Comparison of ENCODE assay signal across 8 cellular contexts in the genomic region with DNA sequence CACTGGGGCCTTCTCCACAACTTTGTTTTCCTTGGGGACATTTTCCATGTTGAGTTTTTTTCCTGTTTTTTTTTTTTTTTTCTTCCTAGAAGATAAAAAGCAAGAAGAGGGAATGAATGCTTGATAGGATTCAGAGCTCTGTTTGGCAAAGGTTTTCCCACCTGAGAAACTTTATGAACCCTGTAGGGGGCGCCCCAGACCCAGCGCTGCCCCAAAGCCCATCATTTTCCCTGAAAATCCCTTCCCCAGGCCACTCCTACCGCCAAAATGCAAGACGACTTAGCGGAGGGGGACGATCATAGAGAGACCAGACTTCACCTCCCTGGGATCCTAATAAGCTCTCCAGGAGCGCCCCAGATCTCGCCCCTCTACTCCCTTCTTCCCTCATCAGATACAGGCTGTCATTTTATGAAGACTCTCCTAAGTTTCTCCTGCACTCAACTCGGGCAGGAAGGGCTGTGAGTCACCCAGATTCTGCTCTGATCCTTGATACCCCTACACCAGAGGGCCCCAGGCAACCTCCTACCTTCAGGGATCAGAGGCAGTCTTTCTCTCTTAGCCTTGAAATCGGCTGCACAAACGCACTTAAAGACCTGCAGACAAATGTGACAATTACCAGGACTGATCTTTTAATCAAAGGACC. TPM values are rescaled to one million over a fixed set of nuclear protein-coding genes. Genes with fewer than 3 reads are reported as not detected.
DNase-seq lines count a peak whose midpoint lies in the region; ATAC-seq and TF ChIP-seq lines count a peak whose summit lies in the region.

No MANE protein-coding gene starts in this region.

- H3K79me2 ChIP-seq in neural progenitor cell (ENCODE audit: low read depth): no peaks in the 10 kb centered on the region

- H3K9me3 ChIP-seq in neural progenitor cell (ENCODE audit: low read depth): peaks cover 18% of the 10 kb centered on the region

- H3K27me3 Mint-ChIP-seq in neural progenitor cell (ENCODE audit: insufficient read depth, low read depth): peaks cover 3% of the 10 kb centered on the region

- no peaks in the 10 kb centered on the region for H3K4me1 ChIP-seq in neural progenitor cell

- no peak overlapping the region for H2AFZ ChIP-seq in neural progenitor cell (replicated peaks)

- no peaks in the 10 kb centered on the region for H3F3A ChIP-seq in neural progenitor cell (ENCODE audit: low read depth)

- no peak overlapping the region for H3K4me2 ChIP-seq in neural progenitor cell

- peak overlapping the region; percentile 29 for H3K4me3 ChIP-seq in neural progenitor cell

- ATAC-seq in HG02571 (IDR thresholded peaks at IDR 0.05; ENCODE audit: unreplicated experiment) (no peak), HG03342 (IDR thresholded peaks at IDR 0.05; ENCODE audit: unreplicated experiment) (no peak)

- H3K36me3 Mint-ChIP-seq in neural progenitor cell: no peaks in the 10 kb centered on the region

- peak; percentile 46 for TF ChIP-seq CTCF in neural progenitor cell (IDR thresholded peaks at IDR 0.05)

- peaks cover 4% of the 10 kb centered on the region for H3K4me1 Mint-ChIP-seq in neural progenitor cell

- H3K9me3 Mint-ChIP-seq in neural progenitor cell: peaks cover 5% of the 10 kb centered on the region

- H4K20me1 ChIP-seq in neural progenitor cell (ENCODE audit: low read depth): no peaks in the 10 kb centered on the region

- no peak overlapping the region for H3K9ac ChIP-seq in neural progenitor cell

- DNase-seq in ELF-1 (ENCODE audit: low read depth, low spot score) (peak; percentile 31), M059J (ENCODE audit: low read depth) (peak; percentile 4), anterior cingulate cortex (lab: John Stamatoyannopoulos, UW) (peak in 33 of 58 donors; percentile 0 to 51 (median 4)), neural progenitor cell (ENCODE audit: low spot score) (peak; percentile 31), GDM1 (lab: John Stamatoyannopoulos, UW) (no peak), kidney glomerular epithelial cell (lab: John Stamatoyannopoulos, UW) (no peak)

- peak overlapping the region; percentile 96 for H3K4me3 Mint-ChIP-seq in neural progenitor cell

- no peak overlapping the region for H3K27ac Mint-ChIP-seq in neural progenitor cell

- H3K27ac ChIP-seq in neural progenitor cell: no peak overlapping the region

- no peaks in the 10 kb centered on the region for H3K36me3 ChIP-seq in neural progenitor cell

- no peaks in the 10 kb centered on the region for H3K27me3 ChIP-seq in neural progenitor cell

RNA-seq across cellular contexts. Expression of gene BEX5, which starts 1.4 kb away (rescaled TPM):
- 1.4 TPM in 2 replicates for total RNA-seq in M059J (2014; rRNA removed; shearing (Covaris generic))
- total RNA-seq in neural progenitor cell (ENCODE audit: low replicate concordance): 1.6 and 3.8 TPM in 2 replicates

RNA-seq across cellular contexts. Expression of gene TCEAL6, which starts 12.1 kb away (rescaled TPM):
- not detected in 2 replicates for total RNA-seq in M059J (2014; rRNA removed; shearing (Covaris generic))
- not detected in 2 replicates for total RNA-seq in neural progenitor cell (ENCODE audit: low replicate concordance)

RNA-seq across cellular contexts. Expression of gene TCEAL2, which starts 28.9 kb away (rescaled TPM):
- 3.8 and 6.8 TPM in 2 replicates for total RNA-seq in M059J (2014; rRNA removed; shearing (Covaris generic))
- total RNA-seq in neural progenitor cell (ENCODE audit: low replicate concordance): 12.9 and 19.8 TPM in 2 replicates

Comparison
In these comparisons a context has a peak if more than half of its experiments do, and no peak if none do; other contexts are left out.
1. DNase-seq: peak in ELF-1 (single experiment), M059J (single experiment), anterior cingulate cortex (33 of 58) and neural progenitor cell (single experiment); none in GDM1 (single experiment) and kidney glomerular epithelial cell (single experiment).